ENCODE assay signal across 8 cellular contexts in the genomic region with DNA sequence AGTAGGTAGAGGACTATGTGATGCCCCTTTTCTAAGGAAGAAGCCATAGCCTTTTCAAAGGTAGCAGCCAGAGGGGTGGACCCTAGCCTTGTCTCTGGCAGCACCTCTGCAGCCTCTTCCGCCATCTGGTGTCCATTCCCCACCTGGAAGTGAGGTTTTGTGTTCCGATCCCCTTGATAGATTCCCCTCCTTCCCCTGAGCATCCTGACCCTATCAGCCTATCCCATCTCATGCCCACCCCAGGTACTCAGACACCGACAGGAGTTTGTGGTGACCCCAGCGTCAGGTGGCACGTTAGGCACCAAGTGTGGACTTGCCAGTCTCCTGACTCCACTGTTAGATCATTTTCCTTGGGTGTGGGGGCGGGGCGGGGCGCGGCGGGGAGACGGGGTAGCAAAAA. TPM values are rescaled to one million over a fixed set of nuclear protein-coding genes. Genes with fewer than 3 reads are reported as not detected.
A peak's percentile ranks its signal among the peaks of the same experiment; 100 is the strongest.
DNase-seq lines count a peak whose midpoint lies in the region; ATAC-seq and TF ChIP-seq lines count a peak whose summit lies in the region.

No MANE protein-coding gene starts in this region.

- peak overlapping the region; percentile 52 for H3K27ac ChIP-seq in HL-60 (replicated peaks)
- H3K27ac ChIP-seq in esophagus squamous epithelium = peak overlapping the region; percentile 96 to 99 (median 98)
- H3K27ac ChIP-seq in psoas muscle = peak overlapping the region; percentile 98

- ATAC-seq in psoas muscle (no peak), GM21526 (IDR thresholded peaks at IDR 0.05; ENCODE audit: low FRiP score, unreplicated experiment) (no peak), left lobe of liver (no peak), HG03175 (IDR thresholded peaks at IDR 0.05; ENCODE audit: unreplicated experiment) (no peak)

- peak overlapping the region; percentile 100 for H3K4me3 ChIP-seq in HL-60 (replicated peaks; ENCODE audit: insufficient read depth, low read length)
- peak overlapping the region; percentile 80 to 92 (median 84) for H3K4me3 ChIP-seq in esophagus squamous epithelium
- peak overlapping the region; percentile 99 for H3K4me3 ChIP-seq in psoas muscle

- no peak for TF ChIP-seq POLR2A in esophagus squamous epithelium (IDR thresholded peaks at IDR 0.05)

- peak; percentile 56 for DNase-seq in COLO668 (lab: John Stamatoyannopoulos, UW; ENCODE audit: unreplicated experiment)
- DNase-seq in HL-60 (ENCODE audit: low read depth in 1 of 2, low spot score in 1 of 2) = peak in 1 of 2 experiments; percentile 55
- DNase-seq in SW480 (ENCODE audit: low spot score) = peak; percentile 73
- no peak for DNase-seq in esophagus squamous epithelium (lab: John Stamatoyannopoulos, UW)
- DNase-seq in psoas muscle = no peak
- no peak for DNase-seq in left lobe of liver (ENCODE audit: low spot score)

- H3K9me3 ChIP-seq in esophagus squamous epithelium = no peaks in the 10 kb centered on the region
- H3K9me3 ChIP-seq in psoas muscle = no peaks in the 10 kb centered on the region

- WGBS in esophagus squamous epithelium, 2 donors = 8 to 27% methylated on average over 2 to 7 of the region's 11 CpGs
- 5 to 7% (median 6%) methylated on average over 11 of the region's 11 CpGs for WGBS in psoas muscle, 3 donors

- intact Hi-C loops in esophagus squamous epithelium (cut with DNase I) (loop anchor here (5.0 kb wide), 1 partner anchor 35 kb away; no protein-coding TSS in a partner anchor), psoas muscle (cut with DNase I) (loop anchor here (1.0 to 5.0 kb wide), 3 partner anchors 31 to 40 kb away; a partner anchor contains a TSS)

- TF ChIP-seq CTCF in HL-60 (IDR thresholded peaks at IDR 0.05; ENCODE audit: insufficient read depth, low read length) = peak; percentile 7
- peak in 3 of 6 experiments; percentile 16 to 38 (median 32) for TF ChIP-seq CTCF in esophagus squamous epithelium (IDR thresholded peaks at IDR 0.05)
- peak; percentile 48 for TF ChIP-seq CTCF in psoas muscle (IDR thresholded peaks at IDR 0.05)

- H3K4me1 ChIP-seq in esophagus squamous epithelium (peaks cover 45 to 86% (median 59%) of the 10 kb centered on the region in 3 donors), psoas muscle (peaks cover 53% of the 10 kb centered on the region)

- no peaks in the 10 kb centered on the region for H3K27me3 ChIP-seq in HL-60 (ENCODE audit: insufficient read depth, poor library complexity, severe bottlenecking)
- no peaks in the 10 kb centered on the region for H3K27me3 ChIP-seq in esophagus squamous epithelium
- no peaks in the 10 kb centered on the region for H3K27me3 ChIP-seq in psoas muscle (ENCODE audit: insufficient read depth in 3 of 3, low read length in 2 of 3)

- H3K36me3 ChIP-seq in esophagus squamous epithelium (peaks cover 0 to 15% (median 0%) of the 10 kb centered on the region in 3 donors), psoas muscle (ENCODE audit: insufficient read depth in 1 of 2, low read depth in 1 of 2) (peaks cover 0 to 12% of the 10 kb centered on the region in 2 donors)

RNA-seq across cellular contexts. Expression of a gene that starts 0.4 kb away (rescaled TPM):
- total RNA-seq in esophagus squamous epithelium (10 to 100 TPM; 12.0 to 44.1 (median 23.9) TPM), psoas muscle (100 to 1,000 TPM in 1 of 4 donors, 10 to 100 TPM in 3; 59.0 to 110 (median 66.9) TPM), left lobe of liver (19.0 TPM)
- polyA plus RNA-seq in psoas muscle = 100 to 1,000 TPM in 1 of 3 donors, 10 to 100 TPM in 2; 66.9 to 112 (median 67.4) TPM

RNA-seq across cellular contexts. Expression of a gene that starts 1.7 kb away (rescaled TPM):
- total RNA-seq in esophagus squamous epithelium (10 to 100 TPM; 33.2 to 48.0 (median 40.0) TPM), psoas muscle (10 to 100 TPM; 31.6 to 43.5 (median 38.0) TPM), left lobe of liver (17.0 TPM)
- 100 to 1,000 TPM in 1 of 3 donors, 10 to 100 TPM in 2; 58.8 to 118 (median 94.2) TPM for polyA plus RNA-seq in psoas muscle

RNA-seq across cellular contexts. Expression of a gene that starts 3.9 kb away (rescaled TPM):
- 100 to 1,000 TPM in 1 of 4 donors, 10 to 100 TPM in 3; 46.5 to 101 (median 87.4) TPM for total RNA-seq in esophagus squamous epithelium
- total RNA-seq in psoas muscle = 100 to 1,000 TPM; 208 to 345 (median 282) TPM
- polyA plus RNA-seq in psoas muscle = 100 to 1,000 TPM; 114 to 177 (median 170) TPM
- total RNA-seq in left lobe of liver = 13.5 TPM

RNA-seq across cellular contexts. Expression of a gene that starts 13.8 kb away (rescaled TPM):
- total RNA-seq in esophagus squamous epithelium = 10 to 100 TPM; 28.1 to 87.5 (median 54.0) TPM
- 10 to 100 TPM; 27.9 to 82.3 (median 51.4) TPM for total RNA-seq in psoas muscle
- 10 to 100 TPM; 12.7 to 19.2 (median 17.2) TPM for polyA plus RNA-seq in psoas muscle
- 42.3 TPM for total RNA-seq in left lobe of liver

RNA-seq across cellular contexts. Expression of a gene that starts 23.7 kb away (rescaled TPM):
- 10 to 100 TPM in 3 of 4 donors, 1 to 10 TPM in 1; 5.5 to 22.5 (median 15.2) TPM for total RNA-seq in esophagus squamous epithelium
- total RNA-seq in psoas muscle = under 1 TPM in 3 of 4 donors, not detected in 1; 0.19 to 0.56 (median 0.27) TPM
- polyA plus RNA-seq in psoas muscle = 1 to 10 TPM in 1 of 3 donors, under 1 TPM in 2; 0.22 to 1.4 (median 0.99) TPM
- total RNA-seq in left lobe of liver = not detected

Comparison
In these comparisons a context has a peak if more than half of its experiments do, and no peak if none do; other contexts are left out.
1. DNase-seq: peak in COLO668 (single experiment) and SW480 (single experiment); none in esophagus squamous epithelium (single experiment), psoas muscle (0 of 2) and left lobe of liver (single experiment).
2. Peak in every context shown above with its lines, with median percentiles within 50 percentile points of each other: H3K27ac ChIP-seq and H3K4me3 ChIP-seq.